1 cellular context compared by ENCODE assay signal in the genomic region with DNA sequence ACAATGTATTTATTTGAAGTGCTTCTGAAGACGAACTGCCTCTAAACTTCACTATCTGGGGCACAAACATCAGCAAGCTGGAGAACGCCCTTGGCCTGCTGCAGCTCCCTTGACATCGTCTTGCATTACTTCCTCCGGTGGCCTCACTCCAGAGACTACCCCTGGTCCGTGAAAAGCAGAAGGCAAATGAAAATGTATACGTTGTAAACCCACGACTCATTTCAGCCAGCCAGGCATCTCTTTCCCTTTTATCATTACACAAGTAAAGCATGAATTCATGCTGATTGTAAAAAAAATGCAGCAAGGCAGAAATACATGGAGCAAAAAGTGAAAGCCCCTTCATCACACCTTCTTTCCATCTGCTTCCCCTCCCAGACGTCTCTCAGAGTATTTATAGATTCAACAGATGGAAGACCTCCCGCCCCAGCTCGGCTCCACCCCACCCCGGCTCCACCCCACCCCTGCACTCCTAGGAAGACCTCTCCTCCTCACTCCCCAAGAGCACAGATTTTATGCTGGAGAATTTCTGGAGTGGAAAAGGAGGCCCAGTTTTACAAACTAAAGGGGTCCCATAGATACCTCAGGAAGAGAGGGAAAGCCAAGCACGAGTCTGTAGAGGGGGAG.
TF ChIP-seq lines count a peak whose summit lies in the region.

No MANE protein-coding gene starts in this region.

TF ChIP-seq in WTC11, 78 proteins besides CTCF, POLR2A, EP300 and RAD21 (continued from another document):
- TF ChIP-seq, protein P1, sequence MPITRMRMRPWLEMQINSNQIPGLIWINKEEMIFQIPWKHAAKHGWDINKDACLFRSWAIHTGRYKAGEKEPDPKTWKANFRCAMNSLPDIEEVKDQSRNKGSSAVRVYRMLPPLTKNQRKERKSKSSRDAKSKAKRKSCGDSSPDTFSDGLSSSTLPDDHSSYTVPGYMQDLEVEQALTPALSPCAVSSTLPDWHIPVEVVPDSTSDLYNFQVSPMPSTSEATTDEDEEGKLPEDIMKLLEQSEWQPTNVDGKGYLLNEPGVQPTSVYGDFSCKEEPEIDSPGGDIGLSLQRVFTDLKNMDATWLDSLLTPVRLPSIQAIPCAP (CRISPR knock-in tag; IDR thresholded peaks at IDR 0.05), result no peak
- TF ChIP-seq RORB (CRISPR knock-in tag; IDR thresholded peaks at IDR 0.05), result no peak
- TF ChIP-seq, protein P2, sequence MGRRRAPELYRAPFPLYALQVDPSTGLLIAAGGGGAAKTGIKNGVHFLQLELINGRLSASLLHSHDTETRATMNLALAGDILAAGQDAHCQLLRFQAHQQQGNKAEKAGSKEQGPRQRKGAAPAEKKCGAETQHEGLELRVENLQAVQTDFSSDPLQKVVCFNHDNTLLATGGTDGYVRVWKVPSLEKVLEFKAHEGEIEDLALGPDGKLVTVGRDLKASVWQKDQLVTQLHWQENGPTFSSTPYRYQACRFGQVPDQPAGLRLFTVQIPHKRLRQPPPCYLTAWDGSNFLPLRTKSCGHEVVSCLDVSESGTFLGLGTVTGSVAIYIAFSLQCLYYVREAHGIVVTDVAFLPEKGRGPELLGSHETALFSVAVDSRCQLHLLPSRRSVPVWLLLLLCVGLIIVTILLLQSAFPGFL (CRISPR knock-in tag; IDR thresholded peaks at IDR 0.05; ENCODE audit: borderline replicate concordance), result no peak
- no peak for TF ChIP-seq ESRRA (CRISPR knock-in tag; IDR thresholded peaks at IDR 0.05; ENCODE audit: borderline replicate concordance)
